Comparison of ENCODE assay signal across 8 cellular contexts in the genomic region with DNA sequence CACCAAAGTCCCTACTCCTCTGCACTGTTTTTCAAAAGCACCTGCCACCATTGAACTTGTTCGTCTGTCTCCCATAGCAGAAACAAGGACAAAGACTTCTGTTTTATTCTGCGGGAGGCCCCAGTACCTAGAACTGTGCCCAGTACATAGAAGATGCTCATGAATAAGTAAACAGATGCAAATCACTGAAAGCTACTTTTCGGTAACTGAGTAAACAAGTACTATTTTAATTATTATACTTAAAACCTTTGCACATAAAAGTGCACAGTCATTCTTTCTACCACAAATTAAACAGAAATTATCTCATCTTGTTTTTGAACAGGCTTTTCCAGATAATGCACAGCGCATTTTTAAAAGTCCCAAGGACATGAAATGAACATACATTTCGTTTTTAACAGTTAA. TPM values are rescaled to one million over a fixed set of nuclear protein-coding genes. Genes with fewer than 3 reads are reported as not detected.
DNase-seq lines count a peak whose midpoint lies in the region; ATAC-seq and TF ChIP-seq lines count a peak whose summit lies in the region.

No MANE protein-coding gene starts in this region.

- no peak overlapping the region for H2AK5ac ChIP-seq in IMR-90 (ENCODE audit: low read depth, low read length)

- no peak overlapping the region for H2BK20ac ChIP-seq in IMR-90 (ENCODE audit: low read depth, low read length)

- H2BK120ac ChIP-seq in IMR-90 (ENCODE audit: low read depth, low read length), result no peak overlapping the region

- H3K36me3 ChIP-seq in IMR-90 (ENCODE audit: control insufficient read depth, insufficient read depth, low read length), result peaks cover 4% of the 10 kb centered on the region
- no peaks in the 10 kb centered on the region for H3K36me3 ChIP-seq in fibroblast of lung (ENCODE audit: control insufficient read depth, insufficient read depth, low read length)
- no peaks in the 10 kb centered on the region for H3K36me3 ChIP-seq in smooth muscle cell (ENCODE audit: low read depth)

- POLR2A ChIA-PET in IMR-90 (lab: Charles Lee; ENCODE audit: unreplicated experiment), result no interaction called here
- POLR2A ChIA-PET in activated B cell treated with CpG ODN at 0.5 μM for 24 hours (lab: Charles Lee), result interaction anchor here (0.8 to 1.3 kb wide), 2 partner anchors 12 to 69 kb away, joined by 4 to 5 read pairs; a partner anchor contains a TSS

- no peaks in the 10 kb centered on the region for H3F3A ChIP-seq in smooth muscle cell (ENCODE audit: low read depth)

- no peak for ATAC-seq in IMR-90 (ENCODE audit: low read depth)
- ATAC-seq in activated B cell treated with CpG ODN at 0.5 μM for 24 hours (ENCODE audit: low read depth), result no peak
- no peak for ATAC-seq in HG02840 (IDR thresholded peaks at IDR 0.05; ENCODE audit: low FRiP score, unreplicated experiment)

- no peak overlapping the region for H3K9ac ChIP-seq in IMR-90 (ENCODE audit: low read depth, low read length)
- no peak overlapping the region for H3K9ac ChIP-seq in fibroblast of lung (ENCODE audit: insufficient read depth, low read length)
- peak overlapping the region; percentile 32 for H3K9ac ChIP-seq in smooth muscle cell (ENCODE audit: low read depth)

- H3K27ac ChIP-seq in IMR-90 (ENCODE audit: insufficient read depth, low read length) (no peak overlapping the region; the same call in 1 of the 2 replicates), fibroblast of lung (ENCODE audit: insufficient read depth, low read length) (no peak overlapping the region), smooth muscle cell (ENCODE audit: low read depth) (peak overlapping the region; percentile 6)

- no peak for TF ChIP-seq RAD21 in IMR-90 (IDR thresholded peaks at IDR 0.05; ENCODE audit: low read length)

- H4K5ac ChIP-seq in IMR-90 (ENCODE audit: low read depth, low read length), result no peak overlapping the region

- DNase-seq in IMR-90 (no peak), activated B cell treated with CpG ODN at 0.5 μM for 24 hours (no peak), fibroblast of lung (ENCODE audit: low read depth in 2 of 2) (peak in 1 of 2 donors; percentile 9), smooth muscle cell (lab: John Stamatoyannopoulos, UW; ENCODE audit: unreplicated experiment) (no peak), GM03348 (ENCODE audit: low spot score) (no peak)
- DNase-seq in stimulated activated CD4-positive, alpha-beta T cell treated with anti-CD3 and anti-CD28 coated beads, Interleukin-15, amount 100 ng/mL, for 24 hours, result no peak
- DNase-seq in stimulated activated CD8-positive, alpha-beta memory T cell treated with anti-CD3 and anti-CD28 coated beads, Interleukin-4, amount 100 ng/mL, for 48 hours, result no peak

- no peak overlapping the region for H2AK9ac ChIP-seq in IMR-90 (replicated peaks; ENCODE audit: low read depth, low read length, poor library complexity)

- H2AFZ ChIP-seq in IMR-90 (replicated peaks; ENCODE audit: low read length, poor library complexity) (no peak overlapping the region), fibroblast of lung (ENCODE audit: low read length) (no peak overlapping the region), smooth muscle cell (ENCODE audit: low read depth) (no peak overlapping the region)

- peak overlapping the region; percentile 59 for H3K27ac Mint-ChIP-seq in activated B cell treated with CpG ODN at 0.5 μM for 24 hours

- no peaks in the 10 kb centered on the region for H3K27me3 ChIP-seq in IMR-90 (ENCODE audit: control insufficient read depth, insufficient read depth, low read length)
- H3K27me3 ChIP-seq in fibroblast of lung (ENCODE audit: control insufficient read depth, insufficient read depth, low read length), result no peaks in the 10 kb centered on the region
- no peaks in the 10 kb centered on the region for H3K27me3 ChIP-seq in smooth muscle cell (ENCODE audit: low read depth)

- H4K91ac ChIP-seq in IMR-90 (ENCODE audit: insufficient read depth, low read depth, low read length), result no peak overlapping the region

- 83% methylated on average over 1 of the region's 5 CpGs; no CpG with 5 or more reads in 1 of the 2 experiments for WGBS in IMR-90 (ENCODE audit: extremely low coverage in 2 of 2, insufficient read length in 1 of 2), 2 experiments
- 77% methylated on average over 5 of the region's 5 CpGs for WGBS in smooth muscle cell (ENCODE audit: low lambda C conversion rate)

- in situ Hi-C loops in IMR-90 (cut with MboI; ENCODE audit: low sequenced_read_pairs), result no loop called here

- no peaks in the 10 kb centered on the region for H3K9me3 Mint-ChIP-seq in activated B cell treated with CpG ODN at 0.5 μM for 24 hours

- H3K79me1 ChIP-seq in IMR-90 (ENCODE audit: low read depth in 1 of 2, low read length in 2 of 2), result peaks cover 3 to 24% of the 10 kb centered on the region in 2 experiments; a peak in 3 of 4 replicates

- 0 out of 2 replicates have a peak overlapping the region, but pooled peaks have one; percentile 5 for H3K18ac ChIP-seq in IMR-90 (ENCODE audit: low read depth, low read length)

- H3K23ac ChIP-seq in IMR-90 (ENCODE audit: low read depth, low read length), result peak overlapping the region; percentile 25; the same call in 1 of the 2 replicates

- H3K27me3 Mint-ChIP-seq in activated B cell treated with CpG ODN at 0.5 μM for 24 hours, result no peaks in the 10 kb centered on the region

- H3K4me2 ChIP-seq in IMR-90 (ENCODE audit: low read depth, low read length), result peak overlapping the region; percentile 33; the same call in 1 of the 2 replicates
- H3K4me2 ChIP-seq in fibroblast of lung (ENCODE audit: extremely low read depth, insufficient read depth, low read length), result peak overlapping the region; percentile 78
- H3K4me2 ChIP-seq in smooth muscle cell, result peak overlapping the region; percentile 94

- peaks cover 83% of the 10 kb centered on the region for H3K79me2 ChIP-seq in fibroblast of lung (ENCODE audit: control insufficient read depth, insufficient read depth, low read length)
- peaks cover 84% of the 10 kb centered on the region for H3K79me2 ChIP-seq in smooth muscle cell (ENCODE audit: low read depth)

- H3K4me3 ChIP-seq in IMR-90 (ENCODE audit: insufficient read depth, low read depth, low read length), result no peak overlapping the region
- peak overlapping the region in 3 of 4 experiments; percentile 78 to 92 (median 87) for H3K4me3 ChIP-seq in fibroblast of lung (replicated peaks in 1 of 4; ENCODE audit: control extremely low read depth in 1 of 4, insufficient read depth in 1 of 4, low read depth in 3 of 4, low read length in 4 of 4)
- peak overlapping the region; percentile 94 for H3K4me3 ChIP-seq in smooth muscle cell

- TF ChIP-seq CTCF in IMR-90 (conservative IDR thresholded peaks at IDR 0.05; ENCODE audit: low read depth, low read length) (no peak), activated B cell treated with CpG ODN at 0.5 μM for 24 hours (IDR thresholded peaks at IDR 0.05) (no peak), fibroblast of lung (conservative IDR thresholded peaks at IDR 0.05 in 1 of 2, IDR thresholded peaks at IDR 0.05 in 1 of 2; ENCODE audit: low read depth in 1 of 2, low read length in 2 of 2) (no peak), smooth muscle cell (IDR thresholded peaks at IDR 0.05; ENCODE audit: borderline replicate concordance, insufficient read depth, poor library complexity, severe bottlenecking) (no peak)

- CTCF ChIA-PET in IMR-90 (lab: Yijun Ruan, JAX) (interaction anchor here (0.6 to 1.1 kb wide), 2 partner anchors 13 to 35 kb away, joined by 3 to 4 read pairs; no protein-coding TSS in a partner anchor), activated B cell treated with CpG ODN at 0.5 μM for 24 hours (lab: Charles Lee) (interaction anchor here (2.3 kb wide), 1 partner anchor 103 kb away, joined by 6 read pairs; no protein-coding TSS in a partner anchor)

- peaks cover 75% of the 10 kb centered on the region for H4K20me1 ChIP-seq in IMR-90 (ENCODE audit: insufficient read depth, low read length)
- H4K20me1 ChIP-seq in fibroblast of lung (ENCODE audit: control insufficient read depth, extremely low read depth, insufficient read depth, low read length), result peaks cover 1% of the 10 kb centered on the region
- H4K20me1 ChIP-seq in smooth muscle cell (ENCODE audit: low read depth), result peaks cover 83% of the 10 kb centered on the region

- intact Hi-C loops in IMR-90 (cut with micrococcal nuclease), result no loop called here
- intact Hi-C loops in activated B cell treated with CpG ODN at 0.5 μM for 24 hours (cut with micrococcal nuclease), result no loop called here

- H3K4me3 Mint-ChIP-seq in activated B cell treated with CpG ODN at 0.5 μM for 24 hours, result peak overlapping the region; percentile 96

- peak overlapping the region; percentile 27 for H2BK5ac ChIP-seq in IMR-90 (ENCODE audit: low read depth, low read length, poor library complexity, severe bottlenecking)

- H3K4me1 ChIP-seq in IMR-90 (ENCODE audit: control insufficient read depth, insufficient read depth, low read length), result peaks cover 10% of the 10 kb centered on the region
- no peaks in the 10 kb centered on the region for H3K4me1 ChIP-seq in fibroblast of lung (ENCODE audit: control insufficient read depth, extremely low read depth, insufficient read depth, low read length)
- peaks cover 27% of the 10 kb centered on the region for H3K4me1 ChIP-seq in smooth muscle cell (ENCODE audit: low read depth)

- H3K14ac ChIP-seq in IMR-90 (replicated peaks; ENCODE audit: low read depth, low read length), result no peak overlapping the region

- no peak for TF ChIP-seq POLR2A in IMR-90 (IDR thresholded peaks at IDR 0.05; ENCODE audit: low read depth, low read length)

- peaks cover 24% of the 10 kb centered on the region for H3K36me3 Mint-ChIP-seq in activated B cell treated with CpG ODN at 0.5 μM for 24 hours (ENCODE audit: low read depth)

- H3K9me1 ChIP-seq in IMR-90 (ENCODE audit: insufficient read depth, low read length), result 0 out of 2 replicates have a peak, but pooled peaks cover 11% of the 10 kb centered on the region

- no peak overlapping the region for H4K8ac ChIP-seq in IMR-90 (ENCODE audit: low read depth in 2 of 2, low read length in 2 of 2)

- no peak overlapping the region for H2BK15ac ChIP-seq in IMR-90 (ENCODE audit: low read depth, low read length)

- H3K4ac ChIP-seq in IMR-90 (ENCODE audit: low read depth, low read length), result no peak overlapping the region

- dilution Hi-C loops in IMR-90 (cut with HindIII; ENCODE audit: low sequenced_read_pairs, unreplicated experiment), result no loop called here

- no peak overlapping the region for H3K56ac ChIP-seq in IMR-90 (ENCODE audit: extremely low read depth, insufficient read depth, low read length)

- no peaks in the 10 kb centered on the region for H3K9me3 ChIP-seq in IMR-90 (ENCODE audit: control insufficient read depth, insufficient read depth, low read length)
- H3K9me3 ChIP-seq in fibroblast of lung (ENCODE audit: control insufficient read depth, insufficient read depth, low read depth, low read length), result no peaks in the 10 kb centered on the region
- no peaks in the 10 kb centered on the region for H3K9me3 ChIP-seq in smooth muscle cell (replicated peaks; ENCODE audit: low read depth)

- H3K4me1 Mint-ChIP-seq in activated B cell treated with CpG ODN at 0.5 μM for 24 hours, result peaks cover 65% of the 10 kb centered on the region

- BruUV-seq in IMR-90 (replicated peaks; lab: Mats Ljungman, UMichigan), result no TSS peak

RNA-seq across cellular contexts. Expression of a gene that starts 3.8 kb away (rescaled TPM):
- 71.5 and 80.8 TPM in 2 replicates for total RNA-seq in IMR-90 (2012; rRNA removed)
- 57.3 and 80.7 TPM in 2 replicates for polyA plus RNA-seq in IMR-90 (2012; rRNA removed)
- polyA plus RNA-seq in IMR-90 (2012; cell fraction: cytosol; rRNA removed), result 50.3 and 75.4 TPM in 2 replicates
- polyA plus RNA-seq in IMR-90 (2012; cell fraction: nucleus; rRNA removed; ENCODE audit: low replicate concordance), result 71.1 and 101 TPM in 2 replicates
- 112 and 115 TPM in 2 replicates for total RNA-seq in activated B cell treated with CpG ODN at 0.5 μM for 24 hours
- total RNA-seq in fibroblast of lung, result 104 and 113 TPM in 2 replicates
- polyA plus RNA-seq in fibroblast of lung, result 79.5 and 95.9 TPM in 2 replicates
- 85.1 and 98.2 TPM in 2 replicates for polyA plus RNA-seq in fibroblast of lung (2012)
- 56.5 and 75.5 TPM in 2 replicates for polyA minus RNA-seq in fibroblast of lung (ENCODE audit: low replicate concordance)
- 63.1 and 102 TPM in 2 replicates for total RNA-seq in smooth muscle cell
- 95.0 and 114 TPM in 2 replicates for polyA plus RNA-seq in smooth muscle cell

RNA-seq across cellular contexts. Expression of a gene that starts 59.1 kb away (rescaled TPM):
- 3.8 and 4.4 TPM in 2 replicates for total RNA-seq in IMR-90 (2012; rRNA removed)
- 89.0 and 154 TPM in 2 replicates for polyA plus RNA-seq in IMR-90 (2012; rRNA removed)
- polyA plus RNA-seq in IMR-90 (2012; cell fraction: cytosol; rRNA removed), result 190 and 339 TPM in 2 replicates
- polyA plus RNA-seq in IMR-90 (2012; cell fraction: nucleus; rRNA removed; ENCODE audit: low replicate concordance), result 56.3 and 191 TPM in 2 replicates
- total RNA-seq in activated B cell treated with CpG ODN at 0.5 μM for 24 hours, result 0.42 and 0.54 TPM in 2 replicates
- total RNA-seq in fibroblast of lung, result 4.1 and 6.8 TPM in 2 replicates
- polyA plus RNA-seq in fibroblast of lung, result 16.2 and 20.5 TPM in 2 replicates
- 108 and 155 TPM in 2 replicates for polyA plus RNA-seq in fibroblast of lung (2012)
- 13.6 and 18.5 TPM in 2 replicates for polyA minus RNA-seq in fibroblast of lung (ENCODE audit: low replicate concordance)
- total RNA-seq in smooth muscle cell, result 11.0 and 21.8 TPM in 2 replicates
- 89.3 and 90.7 TPM in 2 replicates for polyA plus RNA-seq in smooth muscle cell

Comparison
In these comparisons a context has a peak if more than half of its experiments do, and no peak if none do; other contexts are left out.
1. H3K4me2 ChIP-seq: peak in every context shown above with its lines; median percentile 94 in smooth muscle cell; 78 in fibroblast of lung; 33 in IMR-90.